Comparison of ENCODE assay signal across 1 cellular context in the genomic region with DNA sequence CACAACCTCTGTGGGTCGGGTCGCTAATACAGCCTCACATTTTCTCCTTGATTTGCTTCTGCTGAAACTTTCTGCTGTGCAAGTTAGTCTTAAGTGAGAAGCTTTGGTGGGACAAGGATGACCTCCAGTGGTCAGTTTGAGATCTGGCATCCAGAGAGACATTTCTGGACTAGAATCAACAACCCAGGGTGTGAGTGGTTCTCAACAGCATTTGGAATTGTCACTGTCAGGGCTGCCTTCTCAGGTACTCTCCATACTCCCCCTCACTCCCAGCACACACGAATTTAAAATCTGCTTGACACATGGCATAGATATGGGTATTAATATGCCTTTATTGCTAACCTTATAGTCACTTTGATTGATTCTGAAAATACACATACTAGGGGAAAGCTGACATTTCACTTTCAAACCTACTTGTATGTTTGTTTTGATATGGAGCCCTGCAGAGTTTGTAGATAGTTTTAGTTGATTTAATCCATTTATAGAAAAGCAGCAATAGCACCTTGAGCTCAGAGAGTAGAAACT.
TF ChIP-seq lines count a peak whose summit lies in the region.

No MANE protein-coding gene starts in this region.

TF ChIP-seq in HepG2, 621 proteins besides CTCF, POLR2A, EP300 and RAD21 (continued from another document and continues in another):
- TF ChIP-seq, protein P1, sequence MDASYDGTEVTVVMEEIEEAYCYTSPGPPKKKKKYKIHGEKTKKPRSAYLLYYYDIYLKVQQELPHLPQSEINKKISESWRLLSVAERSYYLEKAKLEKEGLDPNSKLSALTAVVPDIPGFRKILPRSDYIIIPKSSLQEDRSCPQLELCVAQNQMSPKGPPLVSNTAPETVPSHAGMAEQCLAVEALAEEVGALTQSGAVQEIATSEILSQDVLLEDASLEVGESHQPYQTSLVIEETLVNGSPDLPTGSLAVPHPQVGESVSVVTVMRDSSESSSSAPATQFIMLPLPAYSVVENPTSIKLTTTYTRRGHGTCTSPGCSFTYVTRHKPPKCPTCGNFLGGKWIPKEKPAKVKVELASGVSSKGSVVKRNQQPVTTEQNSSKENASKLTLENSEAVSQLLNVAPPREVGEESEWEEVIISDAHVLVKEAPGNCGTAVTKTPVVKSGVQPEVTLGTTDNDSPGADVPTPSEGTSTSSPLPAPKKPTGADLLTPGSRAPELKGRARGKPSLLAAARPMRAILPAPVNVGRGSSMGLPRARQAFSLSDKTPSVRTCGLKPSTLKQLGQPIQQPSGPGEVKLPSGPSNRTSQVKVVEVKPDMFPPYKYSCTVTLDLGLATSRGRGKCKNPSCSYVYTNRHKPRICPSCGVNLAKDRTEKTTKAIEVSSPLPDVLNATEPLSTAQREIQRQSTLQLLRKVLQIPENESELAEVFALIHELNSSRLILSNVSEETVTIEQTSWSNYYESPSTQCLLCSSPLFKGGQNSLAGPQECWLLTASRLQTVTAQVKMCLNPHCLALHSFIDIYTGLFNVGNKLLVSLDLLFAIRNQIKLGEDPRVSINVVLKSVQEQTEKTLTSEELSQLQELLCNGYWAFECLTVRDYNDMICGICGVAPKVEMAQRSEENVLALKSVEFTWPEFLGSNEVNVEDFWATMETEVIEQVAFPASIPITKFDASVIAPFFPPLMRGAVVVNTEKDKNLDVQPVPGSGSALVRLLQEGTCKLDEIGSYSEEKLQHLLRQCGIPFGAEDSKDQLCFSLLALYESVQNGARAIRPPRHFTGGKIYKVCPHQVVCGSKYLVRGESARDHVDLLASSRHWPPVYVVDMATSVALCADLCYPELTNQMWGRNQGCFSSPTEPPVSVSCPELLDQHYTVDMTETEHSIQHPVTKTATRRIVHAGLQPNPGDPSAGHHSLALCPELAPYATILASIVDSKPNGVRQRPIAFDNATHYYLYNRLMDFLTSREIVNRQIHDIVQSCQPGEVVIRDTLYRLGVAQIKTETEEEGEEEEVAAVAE (CRISPR knock-in tag; IDR thresholded peaks at IDR 0.05; ENCODE audit: borderline replicate concordance) = peak; percentile 73
- TF ChIP-seq, protein P2, sequence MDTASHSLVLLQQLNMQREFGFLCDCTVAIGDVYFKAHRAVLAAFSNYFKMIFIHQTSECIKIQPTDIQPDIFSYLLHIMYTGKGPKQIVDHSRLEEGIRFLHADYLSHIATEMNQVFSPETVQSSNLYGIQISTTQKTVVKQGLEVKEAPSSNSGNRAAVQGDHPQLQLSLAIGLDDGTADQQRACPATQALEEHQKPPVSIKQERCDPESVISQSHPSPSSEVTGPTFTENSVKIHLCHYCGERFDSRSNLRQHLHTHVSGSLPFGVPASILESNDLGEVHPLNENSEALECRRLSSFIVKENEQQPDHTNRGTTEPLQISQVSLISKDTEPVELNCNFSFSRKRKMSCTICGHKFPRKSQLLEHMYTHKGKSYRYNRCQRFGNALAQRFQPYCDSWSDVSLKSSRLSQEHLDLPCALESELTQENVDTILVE (CRISPR knock-in tag; IDR thresholded peaks at IDR 0.05) = peak; percentile 80; the same call in 1 of the 2 replicates
- TF ChIP-seq THYN1 (CRISPR knock-in tag; IDR thresholded peaks at IDR 0.05; ENCODE audit: borderline replicate concordance, low read depth) (no peak), GTF2F1 (IDR thresholded peaks at IDR 0.05; ENCODE audit: low read length) (no peak), ZNF224 (CRISPR knock-in tag; IDR thresholded peaks at IDR 0.05) (no peak), ELF1 (CRISPR knock-in tag; IDR thresholded peaks at IDR 0.05) (0 out of 2 replicates have a peak, but pooled peaks have one; percentile 15), ZNF329 (CRISPR knock-in tag; IDR thresholded peaks at IDR 0.05; ENCODE audit: low read depth) (no peak), MTF2 (CRISPR knock-in tag; IDR thresholded peaks at IDR 0.05; ENCODE audit: borderline replicate concordance) (no peak), ZFY (CRISPR knock-in tag; IDR thresholded peaks at IDR 0.05) (no peak), ADNP (CRISPR knock-in tag; IDR thresholded peaks at IDR 0.05) (no peak), FOXK1 (CRISPR knock-in tag; IDR thresholded peaks at IDR 0.05; ENCODE audit: borderline replicate concordance, low read depth) (peak; percentile 71; the same call in 1 of the 2 replicates), HMG20A (CRISPR knock-in tag; IDR thresholded peaks at IDR 0.05; ENCODE audit: borderline replicate concordance) (no peak), SMC3 (IDR thresholded peaks at IDR 0.05; ENCODE audit: low read length) (peak; percentile 96), RBM39 (IDR thresholded peaks at IDR 0.05; ENCODE audit: low read depth, low read length, poor library complexity, severe bottlenecking) (no peak), ZFX (CRISPR knock-in tag; IDR thresholded peaks at IDR 0.05; ENCODE audit: low read depth) (no peak), DNMT3B (CRISPR knock-in tag; conservative IDR thresholded peaks at IDR 0.05) (no peak), AGO1 (IDR thresholded peaks at IDR 0.05; ENCODE audit: low read depth, low read length, poor library complexity, severe bottlenecking) (no peak), STAG1 (CRISPR knock-in tag; IDR thresholded peaks at IDR 0.05) (peak; percentile 98), ZNF543 (CRISPR knock-in tag; IDR thresholded peaks at IDR 0.05) (no peak), GATAD1 (CRISPR knock-in tag; IDR thresholded peaks at IDR 0.05) (peak; percentile 33; the same call in 1 of the 2 replicates), ZNF773 (CRISPR knock-in tag; IDR thresholded peaks at IDR 0.05; ENCODE audit: borderline replicate concordance) (no peak), ZMYM3 (CRISPR knock-in tag; IDR thresholded peaks at IDR 0.05) (no peak), SOX6 (IDR thresholded peaks at IDR 0.05) (no peak), SOX6 (CRISPR knock-in tag; IDR thresholded peaks at IDR 0.05) (peak; percentile 25; the same call in 1 of the 2 replicates), ZNF44 (CRISPR knock-in tag; IDR thresholded peaks at IDR 0.05) (no peak), PCBP1 (IDR thresholded peaks at IDR 0.05; ENCODE audit: borderline replicate concordance, low read depth, low read length) (no peak)
- TF ChIP-seq, protein P3, sequence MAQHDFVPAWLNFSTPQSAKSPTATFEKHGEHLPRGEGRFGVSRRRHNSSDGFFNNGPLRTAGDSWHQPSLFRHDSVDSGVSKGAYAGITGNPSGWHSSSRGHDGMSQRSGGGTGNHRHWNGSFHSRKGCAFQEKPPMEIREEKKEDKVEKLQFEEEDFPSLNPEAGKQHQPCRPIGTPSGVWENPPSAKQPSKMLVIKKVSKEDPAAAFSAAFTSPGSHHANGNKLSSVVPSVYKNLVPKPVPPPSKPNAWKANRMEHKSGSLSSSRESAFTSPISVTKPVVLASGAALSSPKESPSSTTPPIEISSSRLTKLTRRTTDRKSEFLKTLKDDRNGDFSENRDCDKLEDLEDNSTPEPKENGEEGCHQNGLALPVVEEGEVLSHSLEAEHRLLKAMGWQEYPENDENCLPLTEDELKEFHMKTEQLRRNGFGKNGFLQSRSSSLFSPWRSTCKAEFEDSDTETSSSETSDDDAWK (CRISPR knock-in tag; IDR thresholded peaks at IDR 0.05) = no peak
- TF ChIP-seq, protein P4, sequence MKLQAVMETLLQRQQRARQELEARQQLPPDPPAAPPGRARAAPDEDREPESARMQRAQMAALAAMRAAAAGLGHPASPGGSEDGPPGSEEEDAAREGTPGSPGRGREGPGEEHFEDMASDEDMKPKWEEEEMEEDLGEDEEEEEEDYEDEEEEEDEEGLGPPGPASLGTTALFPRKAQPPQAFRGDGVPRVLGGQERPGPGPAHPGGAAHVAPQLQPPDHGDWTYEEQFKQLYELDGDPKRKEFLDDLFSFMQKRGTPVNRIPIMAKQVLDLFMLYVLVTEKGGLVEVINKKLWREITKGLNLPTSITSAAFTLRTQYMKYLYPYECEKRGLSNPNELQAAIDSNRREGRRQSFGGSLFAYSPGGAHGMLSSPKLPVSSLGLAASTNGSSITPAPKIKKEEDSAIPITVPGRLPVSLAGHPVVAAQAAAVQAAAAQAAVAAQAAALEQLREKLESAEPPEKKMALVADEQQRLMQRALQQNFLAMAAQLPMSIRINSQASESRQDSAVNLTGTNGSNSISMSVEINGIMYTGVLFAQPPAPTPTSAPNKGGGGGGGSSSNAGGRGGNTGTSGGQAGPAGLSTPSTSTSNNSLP (IDR thresholded peaks at IDR 0.05; ENCODE audit: low read depth, low read length) = peak; percentile 48; the same call in 1 of the 2 replicates
- TF ChIP-seq, protein P5, sequence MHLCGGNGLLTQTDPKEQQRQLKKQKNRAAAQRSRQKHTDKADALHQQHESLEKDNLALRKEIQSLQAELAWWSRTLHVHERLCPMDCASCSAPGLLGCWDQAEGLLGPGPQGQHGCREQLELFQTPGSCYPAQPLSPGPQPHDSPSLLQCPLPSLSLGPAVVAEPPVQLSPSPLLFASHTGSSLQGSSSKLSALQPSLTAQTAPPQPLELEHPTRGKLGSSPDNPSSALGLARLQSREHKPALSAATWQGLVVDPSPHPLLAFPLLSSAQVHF (CRISPR knock-in tag; IDR thresholded peaks at IDR 0.05) = no peak
- TF ChIP-seq, protein P6, sequence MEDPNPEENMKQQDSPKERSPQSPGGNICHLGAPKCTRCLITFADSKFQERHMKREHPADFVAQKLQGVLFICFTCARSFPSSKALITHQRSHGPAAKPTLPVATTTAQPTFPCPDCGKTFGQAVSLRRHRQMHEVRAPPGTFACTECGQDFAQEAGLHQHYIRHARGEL (CRISPR knock-in tag; IDR thresholded peaks at IDR 0.05) = no peak
- TF ChIP-seq, protein P7, sequence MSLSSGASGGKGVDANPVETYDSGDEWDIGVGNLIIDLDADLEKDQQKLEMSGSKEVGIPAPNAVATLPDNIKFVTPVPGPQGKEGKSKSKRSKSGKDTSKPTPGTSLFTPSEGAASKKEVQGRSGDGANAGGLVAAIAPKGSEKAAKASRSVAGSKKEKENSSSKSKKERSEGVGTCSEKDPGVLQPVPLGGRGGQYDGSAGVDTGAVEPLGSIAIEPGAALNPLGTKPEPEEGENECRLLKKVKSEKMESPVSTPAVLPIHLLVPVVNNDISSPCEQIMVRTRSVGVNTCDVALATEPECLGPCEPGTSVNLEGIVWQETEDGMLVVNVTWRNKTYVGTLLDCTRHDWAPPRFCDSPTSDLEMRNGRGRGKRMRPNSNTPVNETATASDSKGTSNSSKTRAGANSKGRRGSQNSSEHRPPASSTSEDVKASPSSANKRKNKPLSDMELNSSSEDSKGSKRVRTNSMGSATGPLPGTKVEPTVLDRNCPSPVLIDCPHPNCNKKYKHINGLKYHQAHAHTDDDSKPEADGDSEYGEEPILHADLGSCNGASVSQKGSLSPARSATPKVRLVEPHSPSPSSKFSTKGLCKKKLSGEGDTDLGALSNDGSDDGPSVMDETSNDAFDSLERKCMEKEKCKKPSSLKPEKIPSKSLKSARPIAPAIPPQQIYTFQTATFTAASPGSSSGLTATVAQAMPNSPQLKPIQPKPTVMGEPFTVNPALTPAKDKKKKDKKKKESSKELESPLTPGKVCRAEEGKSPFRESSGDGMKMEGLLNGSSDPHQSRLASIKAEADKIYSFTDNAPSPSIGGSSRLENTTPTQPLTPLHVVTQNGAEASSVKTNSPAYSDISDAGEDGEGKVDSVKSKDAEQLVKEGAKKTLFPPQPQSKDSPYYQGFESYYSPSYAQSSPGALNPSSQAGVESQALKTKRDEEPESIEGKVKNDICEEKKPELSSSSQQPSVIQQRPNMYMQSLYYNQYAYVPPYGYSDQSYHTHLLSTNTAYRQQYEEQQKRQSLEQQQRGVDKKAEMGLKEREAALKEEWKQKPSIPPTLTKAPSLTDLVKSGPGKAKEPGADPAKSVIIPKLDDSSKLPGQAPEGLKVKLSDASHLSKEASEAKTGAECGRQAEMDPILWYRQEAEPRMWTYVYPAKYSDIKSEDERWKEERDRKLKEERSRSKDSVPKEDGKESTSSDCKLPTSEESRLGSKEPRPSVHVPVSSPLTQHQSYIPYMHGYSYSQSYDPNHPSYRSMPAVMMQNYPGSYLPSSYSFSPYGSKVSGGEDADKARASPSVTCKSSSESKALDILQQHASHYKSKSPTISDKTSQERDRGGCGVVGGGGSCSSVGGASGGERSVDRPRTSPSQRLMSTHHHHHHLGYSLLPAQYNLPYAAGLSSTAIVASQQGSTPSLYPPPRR (CRISPR knock-in tag; IDR thresholded peaks at IDR 0.05; ENCODE audit: borderline replicate concordance) = no peak
- TF ChIP-seq, protein P8, sequence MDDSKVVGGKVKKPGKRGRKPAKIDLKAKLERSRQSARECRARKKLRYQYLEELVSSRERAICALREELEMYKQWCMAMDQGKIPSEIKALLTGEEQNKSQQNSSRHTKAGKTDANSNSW (CRISPR knock-in tag; IDR thresholded peaks at IDR 0.05; ENCODE audit: borderline replicate concordance) = no peak
- TF ChIP-seq, protein P9, sequence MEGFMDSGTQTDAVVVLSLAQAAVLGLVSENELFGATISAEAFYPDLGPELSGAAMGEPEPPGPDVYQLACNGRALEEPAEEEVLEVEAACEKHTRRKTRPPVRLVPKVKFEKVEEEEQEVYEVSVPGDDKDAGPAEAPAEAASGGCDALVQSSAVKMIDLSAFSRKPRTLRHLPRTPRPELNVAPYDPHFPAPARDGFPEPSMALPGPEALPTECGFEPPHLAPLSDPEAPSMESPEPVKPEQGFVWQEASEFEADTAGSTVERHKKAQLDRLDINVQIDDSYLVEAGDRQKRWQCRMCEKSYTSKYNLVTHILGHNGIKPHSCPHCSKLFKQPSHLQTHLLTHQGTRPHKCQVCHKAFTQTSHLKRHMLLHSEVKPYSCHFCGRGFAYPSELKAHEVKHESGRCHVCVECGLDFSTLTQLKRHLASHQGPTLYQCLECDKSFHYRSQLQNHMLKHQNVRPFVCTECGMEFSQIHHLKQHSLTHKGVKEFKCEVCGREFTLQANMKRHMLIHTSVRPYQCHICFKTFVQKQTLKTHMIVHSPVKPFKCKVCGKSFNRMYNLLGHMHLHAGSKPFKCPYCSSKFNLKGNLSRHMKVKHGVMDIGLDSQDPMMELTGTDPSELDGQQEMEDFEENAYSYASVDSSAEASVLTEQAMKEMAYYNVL (CRISPR knock-in tag; IDR thresholded peaks at IDR 0.05; ENCODE audit: borderline replicate concordance) = no peak
- TF ChIP-seq, protein P10, sequence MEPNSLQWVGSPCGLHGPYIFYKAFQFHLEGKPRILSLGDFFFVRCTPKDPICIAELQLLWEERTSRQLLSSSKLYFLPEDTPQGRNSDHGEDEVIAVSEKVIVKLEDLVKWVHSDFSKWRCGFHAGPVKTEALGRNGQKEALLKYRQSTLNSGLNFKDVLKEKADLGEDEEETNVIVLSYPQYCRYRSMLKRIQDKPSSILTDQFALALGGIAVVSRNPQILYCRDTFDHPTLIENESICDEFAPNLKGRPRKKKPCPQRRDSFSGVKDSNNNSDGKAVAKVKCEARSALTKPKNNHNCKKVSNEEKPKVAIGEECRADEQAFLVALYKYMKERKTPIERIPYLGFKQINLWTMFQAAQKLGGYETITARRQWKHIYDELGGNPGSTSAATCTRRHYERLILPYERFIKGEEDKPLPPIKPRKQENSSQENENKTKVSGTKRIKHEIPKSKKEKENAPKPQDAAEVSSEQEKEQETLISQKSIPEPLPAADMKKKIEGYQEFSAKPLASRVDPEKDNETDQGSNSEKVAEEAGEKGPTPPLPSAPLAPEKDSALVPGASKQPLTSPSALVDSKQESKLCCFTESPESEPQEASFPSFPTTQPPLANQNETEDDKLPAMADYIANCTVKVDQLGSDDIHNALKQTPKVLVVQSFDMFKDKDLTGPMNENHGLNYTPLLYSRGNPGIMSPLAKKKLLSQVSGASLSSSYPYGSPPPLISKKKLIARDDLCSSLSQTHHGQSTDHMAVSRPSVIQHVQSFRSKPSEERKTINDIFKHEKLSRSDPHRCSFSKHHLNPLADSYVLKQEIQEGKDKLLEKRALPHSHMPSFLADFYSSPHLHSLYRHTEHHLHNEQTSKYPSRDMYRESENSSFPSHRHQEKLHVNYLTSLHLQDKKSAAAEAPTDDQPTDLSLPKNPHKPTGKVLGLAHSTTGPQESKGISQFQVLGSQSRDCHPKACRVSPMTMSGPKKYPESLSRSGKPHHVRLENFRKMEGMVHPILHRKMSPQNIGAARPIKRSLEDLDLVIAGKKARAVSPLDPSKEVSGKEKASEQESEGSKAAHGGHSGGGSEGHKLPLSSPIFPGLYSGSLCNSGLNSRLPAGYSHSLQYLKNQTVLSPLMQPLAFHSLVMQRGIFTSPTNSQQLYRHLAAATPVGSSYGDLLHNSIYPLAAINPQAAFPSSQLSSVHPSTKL (CRISPR knock-in tag; IDR thresholded peaks at IDR 0.05) = peak; percentile 55; the same call in 1 of the 2 replicates
